Comparison of ENCODE assay signal across 10 cellular contexts in genomic region chr1:6252374-6252710, GRCh38. TPM values are rescaled to one million over a fixed set of nuclear protein-coding genes. Genes with fewer than 3 reads are reported as not detected.
"Had no signal": no experiment of that assay in that cellular context is flagged by ENCODE, and none has a peak within 500 bp of the region (broad histone marks: within the 10 kb centered on the region; RNA-seq: fewer than 3 reads in every experiment).

No MANE protein-coding gene starts in this region.

- H3K27ac ChIP-seq: GM23248, HL-60 had no signal

- H3K4me3 ChIP-seq: GM23248, HAP-1 had no signal

- H3K9me3 ChIP-seq: HAP-1 had no signal

- DNase-seq: GM23248, GOT3, H7 had no signal

- ATAC-seq: HCT116, HepG2 had no signal

- H3K36me3 ChIP-seq: HAP-1 had no signal

- H3K4me1 ChIP-seq: HAP-1 had no signal

- H2AFZ ChIP-seq: GM23248 had no signal

RNA-seq across cellular contexts. Expression of gene HES3, which starts 8.4 kb away (rescaled TPM):
- total RNA-seq: GM23248, H4, HepG2, HT1080 had no signal
- polyA plus RNA-seq: GM23248, HepG2, IgD-negative memory B cell had no signal
